Comparison of ENCODE assay signal across 9 cellular contexts in genomic region chr15:78103406-78104118, GRCh38. TPM values are rescaled to one million over a fixed set of nuclear protein-coding genes. Genes with fewer than 3 reads are reported as not detected.
DNase-seq lines count a peak whose midpoint lies in the region; ATAC-seq and TF ChIP-seq lines count a peak whose summit lies in the region.
"Had no signal": no experiment of that assay in that cellular context is flagged by ENCODE, and none has a peak within 500 bp of the region (broad histone marks: within the 10 kb centered on the region; RNA-seq: fewer than 3 reads in every experiment).

No MANE protein-coding gene starts in this region.

- peak overlapping the region; percentile 87 for H3K27ac Mint-ChIP-seq in activated CD4-positive, alpha-beta T cell treated with anti-CD3 and anti-CD28 coated beads for 36 hours

- TF ChIP-seq POLR2A in stomach (IDR thresholded peaks at IDR 0.05): no peak

- H3K4me3 Mint-ChIP-seq in activated CD4-positive, alpha-beta T cell treated with anti-CD3 and anti-CD28 coated beads for 36 hours: no peak overlapping the region

- 78 to 89% (median 84%) methylated on average over 12 of the region's 12 CpGs for WGBS in stomach, 5 donors

- CTCF ChIA-PET in activated CD4-positive, alpha-beta T cell treated with anti-CD3 and anti-CD28 coated beads for 36 hours (lab: Charles Lee): interaction anchor here (0.7 to 1.9 kb wide), 7 partner anchors 9 to 137 kb away, joined by 3 to 6 read pairs (median 4); no protein-coding TSS in a partner anchor

- H3K9me3 ChIP-seq in left ventricle myocardium inferior (replicated peaks) (no peaks in the 10 kb centered on the region), stomach (no peaks in the 10 kb centered on the region)

- DNase-seq in activated CD4-positive, alpha-beta T cell treated with anti-CD3 and anti-CD28 coated beads for 36 hours: peak; percentile 84
- DNase-seq in left ventricle myocardium inferior (peak; percentile 32), stomach (peak; percentile 41), middle frontal gyrus (ENCODE audit: extremely low spot score, low spot score) (no peak), A172 (ENCODE audit: low spot score) (no peak), occipital lobe (lab: John Stamatoyannopoulos, UW) (no peak)

- no peaks in the 10 kb centered on the region for H3K36me3 Mint-ChIP-seq in activated CD4-positive, alpha-beta T cell treated with anti-CD3 and anti-CD28 coated beads for 36 hours (ENCODE audit: low read depth)

- intact Hi-C loops in activated CD4-positive, alpha-beta T cell treated with anti-CD3 and anti-CD28 coated beads for 36 hours (cut with DNase I, micrococcal nuclease): no loop called here
- intact Hi-C loops in left ventricle myocardium inferior (cut with micrococcal nuclease) (loop anchor here (10.0 kb wide), 1 partner anchor 99 kb away; no protein-coding TSS in a partner anchor), stomach (cut with DNase I; ENCODE audit: low total_unique reads) (no loop called here)

- TF ChIP-seq CTCF in left ventricle myocardium inferior (IDR thresholded peaks at IDR 0.05; ENCODE audit: borderline replicate concordance) (no peak), stomach (IDR thresholded peaks at IDR 0.05) (no peak)

- POLR2A ChIA-PET in activated CD4-positive, alpha-beta T cell treated with anti-CD3 and anti-CD28 coated beads for 36 hours (lab: Charles Lee): interaction anchor here (0.7 to 1.3 kb wide), 3 partner anchors 27 to 348 kb away, joined by 3 to 4 read pairs (median 3); partner anchors contain the start of gene CIB2

- H3K27me3 ChIP-seq in left ventricle myocardium inferior (ENCODE audit: low read depth) (no peaks in the 10 kb centered on the region), stomach (no peaks in the 10 kb centered on the region)

- H3K27ac ChIP-seq in left ventricle myocardium inferior (replicated peaks) (no peak overlapping the region), stomach (peak overlapping the region in 3 of 5 donors; percentile 30 to 62 (median 36))

- H3K4me1 Mint-ChIP-seq in activated CD4-positive, alpha-beta T cell treated with anti-CD3 and anti-CD28 coated beads for 36 hours: peaks cover 36% of the 10 kb centered on the region

- H3K4me3 ChIP-seq in left ventricle myocardium inferior: no peak overlapping the region
- no peak overlapping the region for H3K4me3 ChIP-seq in stomach

- H3K4me1 ChIP-seq in left ventricle myocardium inferior (no peaks in the 10 kb centered on the region), stomach (peaks cover 0 to 43% (median 2%) of the 10 kb centered on the region in 4 donors)

- TF ChIP-seq EP300 in stomach (IDR thresholded peaks at IDR 0.05): no peak

- peak; percentile 69 for ATAC-seq in GM19023 (IDR thresholded peaks at IDR 0.05; ENCODE audit: unreplicated experiment)
- ATAC-seq in HG03135 (IDR thresholded peaks at IDR 0.05; ENCODE audit: unreplicated experiment): peak; percentile 79
- ATAC-seq in activated CD4-positive, alpha-beta T cell treated with anti-CD3 and anti-CD28 coated beads for 36 hours: peak; percentile 92

- no peaks in the 10 kb centered on the region for H3K9me3 Mint-ChIP-seq in activated CD4-positive, alpha-beta T cell treated with anti-CD3 and anti-CD28 coated beads for 36 hours (ENCODE audit: low read depth)

- no peaks in the 10 kb centered on the region for H3K27me3 Mint-ChIP-seq in activated CD4-positive, alpha-beta T cell treated with anti-CD3 and anti-CD28 coated beads for 36 hours

- H3K36me3 ChIP-seq in left ventricle myocardium inferior: no peaks in the 10 kb centered on the region
- no peaks in the 10 kb centered on the region for H3K36me3 ChIP-seq in stomach

RNA-seq across cellular contexts. Expression of gene SH2D7, which starts 11.2 kb away (rescaled TPM):
- total RNA-seq in activated CD4-positive, alpha-beta T cell treated with anti-CD3 and anti-CD28 coated beads for 36 hours: not detected
- total RNA-seq in left ventricle myocardium inferior (not detected), stomach (under 1 TPM in 2 of 5 donors, not detected in 3; 0.29 to 0.45 TPM), occipital lobe (not detected)
- polyA plus RNA-seq in stomach: not detected
- not detected in 2 replicates for total RNA-seq in A172 (2014; rRNA removed; shearing (Covaris generic))
- total RNA-seq: epithelial cell of proximal tubule had no signal

RNA-seq across cellular contexts. Expression of gene TBC1D2B, which starts 26.1 kb away (rescaled TPM):
- total RNA-seq in activated CD4-positive, alpha-beta T cell treated with anti-CD3 and anti-CD28 coated beads for 36 hours: 10 to 100 TPM; 49.3 to 52.0 TPM
- total RNA-seq in left ventricle myocardium inferior (11.7 TPM), stomach (10 to 100 TPM; 38.2 to 61.7 (median 58.3) TPM), occipital lobe (12.3 TPM)
- 10 to 100 TPM in 2 of 3 donors, 1 to 10 TPM in 1; 9.3 to 12.4 (median 11.7) TPM for polyA plus RNA-seq in stomach
- 14.5 and 14.9 TPM in 2 replicates for total RNA-seq in A172 (2014; rRNA removed; shearing (Covaris generic))

RNA-seq across cellular contexts. Expression of gene CIB2, which starts 27.7 kb away (rescaled TPM):
- 1 to 10 TPM in 1 of 2 experiments, under 1 TPM in 1; 0.91 to 1.2 TPM for total RNA-seq in activated CD4-positive, alpha-beta T cell treated with anti-CD3 and anti-CD28 coated beads for 36 hours
- 26.1 TPM for total RNA-seq in left ventricle myocardium inferior
- total RNA-seq in stomach: 10 to 100 TPM in 1 of 5 donors, 1 to 10 TPM in 2, under 1 TPM in 1, not detected in 1; 0.87 to 20.4 (median 3.4) TPM
- 10 to 100 TPM in 1 of 3 donors, 1 to 10 TPM in 1, under 1 TPM in 1; 0.80 to 13.1 (median 5.2) TPM for polyA plus RNA-seq in stomach
- total RNA-seq in A172 (2014; rRNA removed; shearing (Covaris generic)): 10.7 and 14.4 TPM in 2 replicates
- total RNA-seq in occipital lobe: 18.4 TPM

RNA-seq across cellular contexts. Expression of gene IDH3A, which starts 45.6 kb away (rescaled TPM):
- 100 to 1,000 TPM; 129 to 135 TPM for total RNA-seq in activated CD4-positive, alpha-beta T cell treated with anti-CD3 and anti-CD28 coated beads for 36 hours
- total RNA-seq in left ventricle myocardium inferior: 465 TPM
- total RNA-seq in stomach: 100 to 1,000 TPM in 2 of 5 donors, 10 to 100 TPM in 3; 42.9 to 731 (median 68.4) TPM
- 10 to 100 TPM; 25.5 to 35.3 (median 25.6) TPM for polyA plus RNA-seq in stomach
- total RNA-seq in A172 (2014; rRNA removed; shearing (Covaris generic)): 66.2 and 71.5 TPM in 2 replicates
- 41.6 TPM for total RNA-seq in occipital lobe

Comparison
In these comparisons a context has a peak if more than half of its experiments do, and no peak if none do; other contexts are left out.
1. DNase-seq: peak in activated CD4-positive, alpha-beta T cell treated with anti-CD3 and anti-CD28 coated beads for 36 hours (single experiment), left ventricle myocardium inferior (single experiment) and stomach (single experiment); none in middle frontal gyrus (single experiment), A172 (single experiment) and occipital lobe (single experiment).
2. Peak in every context shown above with its lines, with median percentiles within 50 percentile points of each other: ATAC-seq.